ENCODE assay signal across 9 cellular contexts in the genomic region with DNA sequence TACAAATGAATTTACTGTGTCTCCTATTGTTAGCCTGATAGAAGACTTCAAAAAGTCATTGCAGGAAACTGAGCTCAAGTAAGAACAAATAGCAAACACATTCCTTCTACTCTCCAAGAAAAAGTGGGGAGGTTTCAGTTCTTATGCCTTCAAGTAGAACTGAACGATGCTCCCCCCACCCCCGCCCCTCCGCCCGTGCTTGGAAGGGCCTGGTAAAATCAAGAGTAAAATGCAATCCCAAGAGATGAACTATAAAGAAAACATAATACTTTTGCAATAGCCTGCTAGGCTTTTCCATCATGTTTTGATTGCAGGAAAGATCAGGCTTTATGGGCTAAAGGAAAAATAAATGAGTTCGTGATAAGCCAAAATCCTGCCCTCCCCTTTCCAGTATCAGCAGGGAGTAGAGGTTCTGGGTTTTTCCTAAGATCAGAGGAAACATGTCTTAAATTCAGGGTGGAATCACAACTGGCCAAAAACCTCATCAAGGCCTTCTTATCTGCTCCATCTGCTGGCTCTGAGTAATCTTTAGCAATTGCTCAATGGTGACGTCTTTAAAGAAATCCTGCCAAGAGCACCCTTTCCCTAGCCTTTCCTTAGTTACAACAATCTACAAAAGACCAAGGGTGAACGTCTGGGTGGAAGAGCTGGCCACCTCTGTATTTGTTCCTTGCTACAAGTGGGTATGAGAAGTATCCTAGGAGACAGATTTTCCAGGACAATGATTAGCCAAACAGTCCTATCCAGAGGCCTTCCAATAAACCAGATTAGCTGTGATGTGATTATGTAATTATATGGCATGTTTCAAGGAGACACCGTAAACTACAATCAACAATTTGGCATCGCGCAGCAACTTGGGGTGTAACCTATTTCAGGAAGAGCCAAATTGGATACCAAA.
DNase-seq lines count a peak whose midpoint lies in the region; ATAC-seq, FAIRE-seq and TF ChIP-seq lines count a peak whose summit lies in the region.
"Had no signal": no experiment of that assay in that cellular context is flagged by ENCODE, and none has a peak within 500 bp of the region (broad histone marks: within the 10 kb centered on the region; RNA-seq: fewer than 3 reads in every experiment).

No MANE protein-coding gene starts in this region.

- no peak overlapping the region for H3K27ac Mint-ChIP-seq in activated T-cell treated with anti-CD3 and anti-CD28 coated beads, Interleukin-2, amount 50 U/mL, for 72 hours
- no peak overlapping the region for H3K27ac Mint-ChIP-seq in activated naive CD4-positive, alpha-beta T cell treated with anti-CD3 and anti-CD28 coated beads for 36 hours

- H3K36me3 ChIP-seq in kidney (ENCODE audit: control insufficient read depth in 1 of 2, insufficient read depth in 2 of 2, low read length in 2 of 2): no peaks in the 10 kb centered on the region

- H3K27me3 Mint-ChIP-seq in activated T-cell treated with anti-CD3 and anti-CD28 coated beads, Interleukin-2, amount 50 U/mL, for 72 hours (ENCODE audit: low read depth): peaks cover 47% of the 10 kb centered on the region
- no peaks in the 10 kb centered on the region for H3K27me3 Mint-ChIP-seq in activated T-cell treated with anti-CD3 and anti-CD28 coated beads, Interleukin-2, amount 50 U/mL, for 4 hours (ENCODE audit: low read depth)
- H3K27me3 Mint-ChIP-seq in activated naive CD4-positive, alpha-beta T cell treated with anti-CD3 and anti-CD28 coated beads for 36 hours (ENCODE audit: low read depth): no peaks in the 10 kb centered on the region

- H3K4me1 Mint-ChIP-seq in activated T-cell treated with anti-CD3 and anti-CD28 coated beads, Interleukin-2, amount 50 U/mL, for 72 hours (ENCODE audit: low read depth): no peaks in the 10 kb centered on the region
- H3K4me1 Mint-ChIP-seq in activated T-cell treated with anti-CD3 and anti-CD28 coated beads, Interleukin-2, amount 50 U/mL, for 4 hours (ENCODE audit: low read depth): peaks cover 3% of the 10 kb centered on the region
- H3K4me1 Mint-ChIP-seq in activated naive CD4-positive, alpha-beta T cell treated with anti-CD3 and anti-CD28 coated beads for 36 hours (ENCODE audit: low read depth): peaks cover 3% of the 10 kb centered on the region

- no peaks in the 10 kb centered on the region for H3K9me3 ChIP-seq in kidney (ENCODE audit: control insufficient read depth in 1 of 2, low read length in 2 of 2)

- no peak overlapping the region for H3K4me3 ChIP-seq in kidney (ENCODE audit: low read length in 2 of 2)

- ATAC-seq in activated T-cell treated with anti-CD3 and anti-CD28 coated beads, Interleukin-2, amount 50 U/mL, for 72 hours (replicated peaks in 1 of 2): peak; percentile 43 to 60
- no peak for ATAC-seq in activated T-cell treated with anti-CD3 and anti-CD28 coated beads, Interleukin-2, amount 50 U/mL, for 4 hours

- H3K36me3 Mint-ChIP-seq in activated T-cell treated with anti-CD3 and anti-CD28 coated beads, Interleukin-2, amount 50 U/mL, for 72 hours (ENCODE audit: insufficient read depth in 2 of 2): peaks cover 0 to 1% of the 10 kb centered on the region in 2 donors
- H3K36me3 Mint-ChIP-seq in activated T-cell treated with anti-CD3 and anti-CD28 coated beads, Interleukin-2, amount 50 U/mL, for 4 hours (ENCODE audit: insufficient read depth): no peaks in the 10 kb centered on the region
- no peaks in the 10 kb centered on the region for H3K36me3 Mint-ChIP-seq in activated naive CD4-positive, alpha-beta T cell treated with anti-CD3 and anti-CD28 coated beads for 36 hours (ENCODE audit: low read depth)

- DNase-seq in activated T-cell treated with anti-CD3 and anti-CD28 coated beads, Interleukin-2, amount 50 U/mL, for 72 hours: peak in 1 of 2 donors; percentile 5
- no peak for DNase-seq in activated T-cell treated with anti-CD3 and anti-CD28 coated beads, Interleukin-2, amount 50 U/mL, for 4 hours
- DNase-seq in amniotic epithelial cell (ENCODE audit: low read depth) (peak; percentile 99), kidney (peak; percentile 80), urothelium cell line (ENCODE audit: low spot score) (peak; percentile 9), NCI-H510A (lab: John Stamatoyannopoulos, UW) (no peak)
- no peak for DNase-seq in stimulated activated CD4-positive, alpha-beta T cell treated with anti-CD3 and anti-CD28 coated beads, Interleukin-2, amount 100 ng/mL, for 48 hours
- no peak for DNase-seq in activated naive CD4-positive, alpha-beta T cell treated with anti-CD3 and anti-CD28 coated beads for 36 hours
- DNase-seq: DND-41 had no signal

- H3K4me3 Mint-ChIP-seq in activated T-cell treated with anti-CD3 and anti-CD28 coated beads, Interleukin-2, amount 50 U/mL, for 72 hours: no peak overlapping the region
- no peak overlapping the region for H3K4me3 Mint-ChIP-seq in activated T-cell treated with anti-CD3 and anti-CD28 coated beads, Interleukin-2, amount 50 U/mL, for 4 hours
- no peak overlapping the region for H3K4me3 Mint-ChIP-seq in activated naive CD4-positive, alpha-beta T cell treated with anti-CD3 and anti-CD28 coated beads for 36 hours

- peaks cover 0 to 8% of the 10 kb centered on the region in 2 donors for H3K4me1 ChIP-seq in kidney (ENCODE audit: control insufficient read depth in 1 of 2, insufficient read depth in 1 of 2, low read depth in 1 of 2, low read length in 2 of 2)

- TF ChIP-seq CTCF in kidney (IDR thresholded peaks at IDR 0.05; ENCODE audit: borderline replicate concordance, extremely low read depth, insufficient read depth): no peak

- CTCF ChIA-PET in activated naive CD4-positive, alpha-beta T cell treated with anti-CD3 and anti-CD28 coated beads for 36 hours (lab: Charles Lee): interaction anchor here (0.6 kb wide), 1 partner anchor 325 kb away, joined by 3 read pairs; no protein-coding TSS in a partner anchor

- H3K9me3 Mint-ChIP-seq in activated T-cell treated with anti-CD3 and anti-CD28 coated beads, Interleukin-2, amount 50 U/mL, for 72 hours: no peaks in the 10 kb centered on the region
- H3K9me3 Mint-ChIP-seq in activated T-cell treated with anti-CD3 and anti-CD28 coated beads, Interleukin-2, amount 50 U/mL, for 4 hours: no peaks in the 10 kb centered on the region
- H3K9me3 Mint-ChIP-seq in activated naive CD4-positive, alpha-beta T cell treated with anti-CD3 and anti-CD28 coated beads for 36 hours: no peaks in the 10 kb centered on the region

- H3K9ac ChIP-seq in kidney (ENCODE audit: low read length in 2 of 2): no peak overlapping the region

- intact Hi-C loops in kidney (cut with DNase I): no loop called here
- intact Hi-C loops in activated naive CD4-positive, alpha-beta T cell treated with anti-CD3 and anti-CD28 coated beads for 36 hours (cut with micrococcal nuclease): no loop called here

- FAIRE-seq in kidney (lab: Jason Lieb, UNC): peak; percentile 96
- FAIRE-seq in urothelium cell line (lab: Jason Lieb, UNC): no peak

- H3K27ac ChIP-seq in kidney (ENCODE audit: low read depth in 2 of 2, low read length in 2 of 2): peak overlapping the region; percentile 5 to 75

Comparison
In these comparisons a context has a peak if more than half of its experiments do, and no peak if none do; other contexts are left out.
1. ATAC-seq: peak in activated T-cell treated with anti-CD3 and anti-CD28 coated beads, Interleukin-2, amount 50 U/mL, for 72 hours (2 of 2); none in activated T-cell treated with anti-CD3 and anti-CD28 coated beads, Interleukin-2, amount 50 U/mL, for 4 hours (0 of 2).
2. DNase-seq: peak in amniotic epithelial cell (single experiment), kidney (single experiment) and urothelium cell line (single experiment); none in activated T-cell treated with anti-CD3 and anti-CD28 coated beads, Interleukin-2, amount 50 U/mL, for 4 hours (single experiment), stimulated activated CD4-positive, alpha-beta T cell treated with anti-CD3 and anti-CD28 coated beads, Interleukin-2, amount 100 ng/mL, for 48 hours (0 of 2), NCI-H510A (single experiment) and activated naive CD4-positive, alpha-beta T cell treated with anti-CD3 and anti-CD28 coated beads for 36 hours (single experiment).